ENCODE assay signal across 8 cellular contexts in genomic region chr19:14004619-14005380, GRCh38. TPM values are rescaled to one million over a fixed set of nuclear protein-coding genes. Genes with fewer than 3 reads are reported as not detected.
DNase-seq lines count a peak whose midpoint lies in the region; ATAC-seq and TF ChIP-seq lines count a peak whose summit lies in the region.

No MANE protein-coding gene starts in this region.

- CTCF ChIA-PET in CD4-positive, alpha-beta T cell (lab: Charles Lee) = interaction anchor here (0.7 to 1.0 kb wide), 2 partner anchors 45 to 54 kb away, joined by 3 read pairs; no protein-coding TSS in a partner anchor

- H3K4me3 Mint-ChIP-seq in CD4-positive, alpha-beta T cell = peak overlapping the region; percentile 91
- peak overlapping the region; percentile 86 for H3K4me3 Mint-ChIP-seq in memory B cell

- H3K4me1 ChIP-seq in colonic mucosa = peaks cover 8% of the 10 kb centered on the region
- peaks cover 0 to 37% (median 16%) of the 10 kb centered on the region in 4 donors for H3K4me1 ChIP-seq in tibial nerve

- H3K27me3 Mint-ChIP-seq in CD4-positive, alpha-beta T cell = no peaks in the 10 kb centered on the region
- no peaks in the 10 kb centered on the region for H3K27me3 Mint-ChIP-seq in memory B cell

- H3K9ac ChIP-seq in colonic mucosa (ENCODE audit: low read depth in 2 of 2, low read length in 2 of 2) = peak overlapping the region; percentile 81 to 83

- TF ChIP-seq EP300 in tibial nerve (IDR thresholded peaks at IDR 0.05) = peak; percentile 26 to 32

- H3K9me3 ChIP-seq in CD4-positive, alpha-beta T cell (ENCODE audit: control insufficient read depth, low read length) = no peaks in the 10 kb centered on the region
- H3K9me3 ChIP-seq in colonic mucosa (no peaks in the 10 kb centered on the region), tibial nerve (no peaks in the 10 kb centered on the region)

- peaks cover 12% of the 10 kb centered on the region for H3K36me3 Mint-ChIP-seq in CD4-positive, alpha-beta T cell (ENCODE audit: low read depth)
- H3K36me3 Mint-ChIP-seq in memory B cell = no peaks in the 10 kb centered on the region

- TF ChIP-seq CTCF in CD4-positive, alpha-beta T cell (IDR thresholded peaks at IDR 0.05) = no peak
- TF ChIP-seq CTCF in colonic mucosa (IDR thresholded peaks at IDR 0.05) (no peak), tibial nerve (IDR thresholded peaks at IDR 0.05) (no peak)

- no peak for ATAC-seq in CD4-positive, alpha-beta T cell (ENCODE audit: poor library complexity)
- ATAC-seq in memory B cell (ENCODE audit: low read depth) (no peak), HG02938 (IDR thresholded peaks at IDR 0.05; ENCODE audit: unreplicated experiment) (no peak), GM21528 (IDR thresholded peaks at IDR 0.05; ENCODE audit: low FRiP score, unreplicated experiment) (no peak)

- H3K4me1 Mint-ChIP-seq in CD4-positive, alpha-beta T cell (ENCODE audit: low read depth) = peaks cover 56% of the 10 kb centered on the region
- H3K4me1 Mint-ChIP-seq in memory B cell = peaks cover 45% of the 10 kb centered on the region

- H3K27me3 ChIP-seq in CD4-positive, alpha-beta T cell (ENCODE audit: control insufficient read depth, insufficient read depth, low read length) = no peaks in the 10 kb centered on the region
- H3K27me3 ChIP-seq in colonic mucosa = no peaks in the 10 kb centered on the region
- no peaks in the 10 kb centered on the region for H3K27me3 ChIP-seq in tibial nerve

- H3K27ac Mint-ChIP-seq in CD4-positive, alpha-beta T cell = peak overlapping the region; percentile 91
- H3K27ac Mint-ChIP-seq in memory B cell = peak overlapping the region; percentile 100

- POLR2A ChIA-PET in CD4-positive, alpha-beta T cell (lab: Charles Lee) = interaction anchor here (0.9 to 7.2 kb wide), 6 partner anchors 15 to 132 kb away, joined by 3 to 117 read pairs (median 8); partner anchors contain the start of genes DCAF15 and IL27RA

- peak in 1 of 2 donors; percentile 17 for TF ChIP-seq POLR2A in tibial nerve (IDR thresholded peaks at IDR 0.05)

- intact Hi-C loops in CD4-positive, alpha-beta T cell (cut with DNase I, micrococcal nuclease) = loop anchor here in 1 of 2 experiments (5.0 kb wide), 3 partner anchors 38 to 97 kb away; partner anchors contain the start of genes BRME1, CC2D1A and MISP3
- intact Hi-C loops in colonic mucosa (cut with DNase I) = no loop called here

- WGBS in tibial nerve, 2 donors = 19 to 21% methylated on average over 14 of the region's 14 CpGs

- no peak for DNase-seq in CD4-positive, alpha-beta T cell
- peak; percentile 57 for DNase-seq in NAMALWA (ENCODE audit: low spot score)
- DNase-seq in colonic mucosa = peak; percentile 77
- peak in 1 of 2 donors; percentile 31 for DNase-seq in memory B cell (ENCODE audit: low spot score in 2 of 2)
- peak; percentile 49 to 66 for DNase-seq in tibial nerve (ENCODE audit: low spot score in 2 of 2)
- no peak for DNase-seq in NCI-H187 (lab: John Stamatoyannopoulos, UW)

- H3K36me3 ChIP-seq in colonic mucosa (no peaks in the 10 kb centered on the region), tibial nerve (peaks cover 0 to 4% (median 0%) of the 10 kb centered on the region in 3 donors)

- H3K4me3 ChIP-seq in colonic mucosa (peak overlapping the region; percentile 68), tibial nerve (peak overlapping the region in 2 of 4 donors; percentile 87 to 97)

- H3K9me3 Mint-ChIP-seq in CD4-positive, alpha-beta T cell = no peaks in the 10 kb centered on the region
- no peaks in the 10 kb centered on the region for H3K9me3 Mint-ChIP-seq in memory B cell

- peak overlapping the region; percentile 99 for H3K27ac ChIP-seq in CD4-positive, alpha-beta T cell (ENCODE audit: low read depth, low read length)
- H3K27ac ChIP-seq in colonic mucosa (peak overlapping the region; percentile 95), tibial nerve (peak overlapping the region; percentile 99 to 100 (median 100))

RNA-seq across cellular contexts. Expression of gene RFX1, which starts 1.3 kb away (rescaled TPM):
- total RNA-seq in CD4-positive, alpha-beta T cell = 10 to 100 TPM; 14.6 to 16.3 TPM
- total RNA-seq in colonic mucosa = 10 to 100 TPM; 13.1 to 20.9 TPM
- total RNA-seq in tibial nerve = 1 to 10 TPM; 3.1 to 8.4 (median 6.0) TPM

RNA-seq across cellular contexts. Expression of gene RLN3, which starts 23.1 kb away (rescaled TPM):
- not detected for total RNA-seq in CD4-positive, alpha-beta T cell
- not detected for total RNA-seq in colonic mucosa
- not detected for total RNA-seq in tibial nerve

RNA-seq across cellular contexts. Expression of gene IL27RA, which starts 26.8 kb away (rescaled TPM):
- total RNA-seq in CD4-positive, alpha-beta T cell = 10 to 100 TPM; 25.0 to 26.7 TPM
- 1 to 10 TPM; 2.5 to 3.2 TPM for total RNA-seq in colonic mucosa
- total RNA-seq in tibial nerve = 1 to 10 TPM; 2.4 to 3.5 (median 3.0) TPM

RNA-seq across cellular contexts. Expression of gene DCAF15, which starts 52.5 kb away (rescaled TPM):
- 10 to 100 TPM; 84.9 to 85.0 TPM for total RNA-seq in CD4-positive, alpha-beta T cell
- total RNA-seq in colonic mucosa = 10 to 100 TPM; 30.2 to 55.1 TPM
- total RNA-seq in tibial nerve = 10 to 100 TPM; 14.3 to 31.5 (median 19.3) TPM

RNA-seq across cellular contexts. Expression of gene PALM3, which starts 57.1 kb away (rescaled TPM):
- total RNA-seq in CD4-positive, alpha-beta T cell = under 1 TPM in 1 of 2 experiments, not detected in 1; 0.25 TPM
- total RNA-seq in colonic mucosa = 1 to 10 TPM in 1 of 2 donors, under 1 TPM in 1; 0.37 to 1.6 TPM
- total RNA-seq in tibial nerve = 1 to 10 TPM in 1 of 4 donors, under 1 TPM in 3; 0.30 to 2.7 (median 0.53) TPM

Comparison
In these comparisons a context has a peak if more than half of its experiments do, and no peak if none do; other contexts are left out.
1. DNase-seq: peak in NAMALWA (single experiment), colonic mucosa (single experiment) and tibial nerve (2 of 2); none in CD4-positive, alpha-beta T cell (0 of 10) and NCI-H187 (0 of 2).
2. RNA of gene IL27RA, which starts 26.8 kb away (total RNA-seq): 25.0 to 26.7 TPM in CD4-positive, alpha-beta T cell; 2.4 to 3.5 TPM in tibial nerve and 2.5 to 3.2 TPM in colonic mucosa; every median in the first group is over 4 times any median in the second.
3. Peak in every context shown above with its lines, with median percentiles within 50 percentile points of each other: H3K27ac ChIP-seq.